ENCODE assay signal across 9 cellular contexts in genomic region chr4:173014113-173014558, GRCh38.
DNase-seq lines count a peak whose midpoint lies in the region; ATAC-seq and TF ChIP-seq lines count a peak whose summit lies in the region.
"Had no signal": no experiment of that assay in that cellular context is flagged by ENCODE, and none has a peak within 500 bp of the region (broad histone marks: within the 10 kb centered on the region; RNA-seq: fewer than 3 reads in every experiment).

No MANE protein-coding gene starts in this region.

- peak; percentile 58 to 62 for ATAC-seq in activated T-cell treated with anti-CD3 and anti-CD28 coated beads, Interleukin-2, amount 50 U/mL, for 72 hours (replicated peaks in 1 of 2)
- ATAC-seq in SK-N-SH treated with all-trans-retinoic acid at 6 μM for 48 hours (peak; percentile 92), GM21825 (IDR thresholded peaks at IDR 0.05; ENCODE audit: unreplicated experiment) (no peak), T-helper 17 cell (no peak)
- ATAC-seq in stimulated activated effector memory CD8-positive, alpha-beta T cell treated with anti-CD3 and anti-CD28 coated beads, Interleukin-12 subunit alpha, Interleukin-12 subunit beta, amount 100 ng/mL, for 72 hours: peak; percentile 62

- peaks cover 9% of the 10 kb centered on the region for H3K4me1 Mint-ChIP-seq in activated T-cell treated with anti-CD3 and anti-CD28 coated beads, Interleukin-2, amount 50 U/mL, for 72 hours (ENCODE audit: low read depth)
- no peaks in the 10 kb centered on the region for H3K4me1 Mint-ChIP-seq in stimulated activated effector memory CD8-positive, alpha-beta T cell treated with anti-CD3 and anti-CD28 coated beads, Interleukin-12 subunit alpha, Interleukin-12 subunit beta, amount 100 ng/mL, for 72 hours
- peaks cover 5% of the 10 kb centered on the region for H3K4me1 Mint-ChIP-seq in T-helper 17 cell

- no peaks in the 10 kb centered on the region for H3K36me3 Mint-ChIP-seq in activated T-cell treated with anti-CD3 and anti-CD28 coated beads, Interleukin-2, amount 50 U/mL, for 72 hours (ENCODE audit: insufficient read depth in 2 of 2)
- H3K36me3 Mint-ChIP-seq in stimulated activated effector memory CD8-positive, alpha-beta T cell treated with anti-CD3 and anti-CD28 coated beads, Interleukin-12 subunit alpha, Interleukin-12 subunit beta, amount 100 ng/mL, for 72 hours: no peaks in the 10 kb centered on the region
- peaks cover 12% of the 10 kb centered on the region for H3K36me3 Mint-ChIP-seq in T-helper 17 cell (ENCODE audit: low read depth)
- H3K36me3 Mint-ChIP-seq: CD14-positive monocyte had no signal

- H3K27ac Mint-ChIP-seq in activated T-cell treated with anti-CD3 and anti-CD28 coated beads, Interleukin-2, amount 50 U/mL, for 72 hours: no peak overlapping the region
- H3K27ac Mint-ChIP-seq in stimulated activated effector memory CD8-positive, alpha-beta T cell treated with anti-CD3 and anti-CD28 coated beads, Interleukin-12 subunit alpha, Interleukin-12 subunit beta, amount 100 ng/mL, for 72 hours: no peak overlapping the region
- H3K27ac Mint-ChIP-seq in T-helper 17 cell: no peak overlapping the region

- no peak overlapping the region for H3K4me3 Mint-ChIP-seq in activated T-cell treated with anti-CD3 and anti-CD28 coated beads, Interleukin-2, amount 50 U/mL, for 72 hours
- H3K4me3 Mint-ChIP-seq in stimulated activated effector memory CD8-positive, alpha-beta T cell treated with anti-CD3 and anti-CD28 coated beads, Interleukin-12 subunit alpha, Interleukin-12 subunit beta, amount 100 ng/mL, for 72 hours: no peak overlapping the region
- no peak overlapping the region for H3K4me3 Mint-ChIP-seq in T-helper 17 cell
- H3K4me3 Mint-ChIP-seq: CD14-positive monocyte had no signal

- no peaks in the 10 kb centered on the region for H3K9me3 Mint-ChIP-seq in activated T-cell treated with anti-CD3 and anti-CD28 coated beads, Interleukin-2, amount 50 U/mL, for 72 hours
- no peaks in the 10 kb centered on the region for H3K9me3 Mint-ChIP-seq in stimulated activated effector memory CD8-positive, alpha-beta T cell treated with anti-CD3 and anti-CD28 coated beads, Interleukin-12 subunit alpha, Interleukin-12 subunit beta, amount 100 ng/mL, for 72 hours

- H3K27me3 Mint-ChIP-seq in activated T-cell treated with anti-CD3 and anti-CD28 coated beads, Interleukin-2, amount 50 U/mL, for 72 hours (ENCODE audit: low read depth): no peaks in the 10 kb centered on the region
- peaks cover 15% of the 10 kb centered on the region for H3K27me3 Mint-ChIP-seq in T-helper 17 cell

- H3K9me3 ChIP-seq in T-helper 17 cell (ENCODE audit: control insufficient read depth, low read length, poor library complexity, severe bottlenecking): no peaks in the 10 kb centered on the region

- DNase-seq in activated T-cell treated with anti-CD3 and anti-CD28 coated beads, Interleukin-2, amount 50 U/mL, for 72 hours: no peak
- DNase-seq in activated T-cell treated with anti-CD3 and anti-CD28 coated beads for 4 hours (no peak), glomerular endothelial cell (ENCODE audit: extremely low read depth, low read depth, low spot score) (peak; percentile 45), T-helper 2 cell (no peak), T-helper 17 cell (no peak)
- no peak for DNase-seq in stimulated activated effector memory CD8-positive, alpha-beta T cell treated with anti-CD3 and anti-CD28 coated beads, Interleukin-12 subunit alpha, Interleukin-12 subunit beta, amount 100 ng/mL, for 72 hours (ENCODE audit: low spot score in 2 of 2)

TF ChIP-seq in SK-N-SH treated with all-trans-retinoic acid at 6 μM for 48 hours, 23 proteins besides CTCF, POLR2A, EP300 and RAD21:
- TF ChIP-seq RARB (CRISPR knock-in tag; IDR thresholded peaks at IDR 0.05) (no peak), CREB5 (CRISPR knock-in tag; IDR thresholded peaks at IDR 0.05; ENCODE audit: low read depth) (no peak), SNAI2 (CRISPR knock-in tag; IDR thresholded peaks at IDR 0.05) (no peak), CSRNP3 (CRISPR knock-in tag; IDR thresholded peaks at IDR 0.05) (no peak), CSDC2 (CRISPR knock-in tag; IDR thresholded peaks at IDR 0.05) (no peak), ZC3H10 (CRISPR knock-in tag; IDR thresholded peaks at IDR 0.05) (no peak), ZNF565 (CRISPR knock-in tag; conservative IDR thresholded peaks at IDR 0.05; ENCODE audit: low read depth) (no peak), PATZ1 (CRISPR knock-in tag; IDR thresholded peaks at IDR 0.05; ENCODE audit: borderline replicate concordance) (no peak), OSR1 (CRISPR knock-in tag; IDR thresholded peaks at IDR 0.05) (no peak), PPARA (CRISPR knock-in tag; IDR thresholded peaks at IDR 0.05; ENCODE audit: borderline replicate concordance) (no peak), ZNF70 (CRISPR knock-in tag; IDR thresholded peaks at IDR 0.05) (no peak), ZFP3 (CRISPR knock-in tag; IDR thresholded peaks at IDR 0.05) (no peak), TOX (CRISPR knock-in tag; IDR thresholded peaks at IDR 0.05; ENCODE audit: borderline replicate concordance) (no peak)
TF ChIP-seq in SK-N-SH treated with all-trans-retinoic acid at 6 μM for 48 hours: peak in this region for 0.

Comparison
In these comparisons a context has a peak if more than half of its experiments do, and no peak if none do; other contexts are left out.
1. ATAC-seq: peak in activated T-cell treated with anti-CD3 and anti-CD28 coated beads, Interleukin-2, amount 50 U/mL, for 72 hours (2 of 2), SK-N-SH treated with all-trans-retinoic acid at 6 μM for 48 hours (single experiment) and stimulated activated effector memory CD8-positive, alpha-beta T cell treated with anti-CD3 and anti-CD28 coated beads, Interleukin-12 subunit alpha, Interleukin-12 subunit beta, amount 100 ng/mL, for 72 hours (single experiment); none in GM21825 (single experiment) and T-helper 17 cell (single experiment).